ENCODE assay signal across 11 cellular contexts in genomic region chr3:52684184-52684583, GRCh38. TPM values are rescaled to one million over a fixed set of nuclear protein-coding genes. Genes with fewer than 3 reads are reported as not detected.
DNase-seq lines count a peak whose midpoint lies in the region; ATAC-seq and TF ChIP-seq lines count a peak whose summit lies in the region.
"Had no signal": no experiment of that assay in that cellular context is flagged by ENCODE, and none has a peak within 500 bp of the region (broad histone marks: within the 10 kb centered on the region; RNA-seq: fewer than 3 reads in every experiment).

No MANE protein-coding gene starts in this region.

- H3K36me3 Mint-ChIP-seq in activated naive CD8-positive, alpha-beta T cell treated with anti-CD3 and anti-CD28 coated beads, Interleukin-2, amount 50 U/mL, for 24 hours (ENCODE audit: low read depth), result peaks cover 46% of the 10 kb centered on the region

- H3K36me3 ChIP-seq in heart right ventricle (peaks cover 0 to 51% (median 21%) of the 10 kb centered on the region in 9 donors), mesodermal cell (ENCODE audit: control insufficient read depth, insufficient read depth, low read length) (peaks cover 53% of the 10 kb centered on the region)

- H3K9me3 Mint-ChIP-seq in activated naive CD8-positive, alpha-beta T cell treated with anti-CD3 and anti-CD28 coated beads, Interleukin-2, amount 50 U/mL, for 24 hours, result no peaks in the 10 kb centered on the region

- ATAC-seq in heart right ventricle, result no peak
- no peak for ATAC-seq in left cardiac atrium
- ATAC-seq in activated naive CD8-positive, alpha-beta T cell treated with anti-CD3 and anti-CD28 coated beads, Interleukin-2, amount 50 U/mL, for 24 hours, result no peak
- no peak for ATAC-seq in HG02885 (IDR thresholded peaks at IDR 0.05; ENCODE audit: poor library complexity, unreplicated experiment)
- no peak for ATAC-seq in HG02938 (IDR thresholded peaks at IDR 0.05; ENCODE audit: unreplicated experiment)

- H3K27ac Mint-ChIP-seq in activated naive CD8-positive, alpha-beta T cell treated with anti-CD3 and anti-CD28 coated beads, Interleukin-2, amount 50 U/mL, for 24 hours, result peak overlapping the region; percentile 90

- 61 to 62% methylated on average over 5 of the region's 5 CpGs for WGBS in heart right ventricle, 2 donors
- no CpG with 5 or more reads among the region's 5 CpGs for WGBS in mesodermal cell (ENCODE audit: insufficient coverage in 2 of 2), 2 experiments

- H3K27me3 Mint-ChIP-seq in activated naive CD8-positive, alpha-beta T cell treated with anti-CD3 and anti-CD28 coated beads, Interleukin-2, amount 50 U/mL, for 24 hours, result no peaks in the 10 kb centered on the region

- H3K4me1 ChIP-seq in heart right ventricle, result peaks cover 0 to 73% (median 64%) of the 10 kb centered on the region in 9 donors
- peaks cover 5% of the 10 kb centered on the region for H3K4me1 ChIP-seq in mesodermal cell (ENCODE audit: control insufficient read depth, insufficient read depth, low read length, poor library complexity, severe bottlenecking)

- no peak for TF ChIP-seq CTCF in heart right ventricle (IDR thresholded peaks at IDR 0.05)

- H3K4me1 Mint-ChIP-seq in activated naive CD8-positive, alpha-beta T cell treated with anti-CD3 and anti-CD28 coated beads, Interleukin-2, amount 50 U/mL, for 24 hours, result peaks cover 81% of the 10 kb centered on the region

- H3K4me3 ChIP-seq in heart right ventricle, result peak overlapping the region in 6 of 10 donors; percentile 66 to 95 (median 78)
- peak overlapping the region; percentile 90 for H3K4me3 ChIP-seq in mesodermal cell (ENCODE audit: extremely low read depth, insufficient read depth, low read length, poor library complexity, severe bottlenecking)

- no peak for DNase-seq in heart right ventricle
- no peak for DNase-seq in left cardiac atrium
- no peak for DNase-seq in activated naive CD8-positive, alpha-beta T cell treated with anti-CD3 and anti-CD28 coated beads, Interleukin-2, amount 50 U/mL, for 24 hours
- no peak for DNase-seq in NCI-H2171 (lab: John Stamatoyannopoulos, UW)
- no peak for DNase-seq in DMS 273 (lab: John Stamatoyannopoulos, UW; ENCODE audit: unreplicated experiment)
- DNase-seq: activated CD4-positive, alpha-beta T cell treated with anti-CD3 and anti-CD28 coated beads, Interleukin-2, amount 50 U/mL, for 48 hours; NCI-H226; nucleus accumbens had no signal

- peak overlapping the region; percentile 87 for H3K4me3 Mint-ChIP-seq in activated naive CD8-positive, alpha-beta T cell treated with anti-CD3 and anti-CD28 coated beads, Interleukin-2, amount 50 U/mL, for 24 hours

- H3K27ac ChIP-seq in heart right ventricle (peak overlapping the region in 5 of 10 donors; percentile 93 to 99 (median 98)), mesodermal cell (ENCODE audit: low read depth, low read length, severe bottlenecking) (no peak overlapping the region)

- H3K9me3 ChIP-seq in heart right ventricle (no peaks in the 10 kb centered on the region), mesodermal cell (ENCODE audit: control insufficient read depth, low read length) (no peaks in the 10 kb centered on the region)

- intact Hi-C loops in heart right ventricle (cut with DNase I), result loop anchor here in 6 of 10 donors (10.0 kb wide), 3 partner anchors 209 to 229 kb away; partner anchors contain the start of genes NISCH (in 3 of the 6) and TNNC1 (in 3 of the 6)
- intact Hi-C loops in left cardiac atrium (cut with DNase I), result loop anchor here (2.0 to 10.0 kb wide), 3 partner anchors 21 to 229 kb away; partner anchors contain the start of genes GLT8D1 (in 1 of the 2), NISCH (in 1 of the 2) and TNNC1 (in 1 of the 2)

- H3K27me3 ChIP-seq in heart right ventricle, result no peaks in the 10 kb centered on the region

RNA-seq across cellular contexts. Expression of gene PBRM1, which starts 1.5 kb away (rescaled TPM):
- total RNA-seq in heart right ventricle (10 to 100 TPM; 41.6 to 63.9 (median 51.7) TPM), left cardiac atrium (10 to 100 TPM; 50.7 to 54.4 TPM)
- polyA plus RNA-seq in heart right ventricle, result 1 to 10 TPM; 6.0 to 8.0 TPM
- polyA plus RNA-seq in mesodermal cell (2013, experiment 1 of 2), result 43.9 TPM
- polyA plus RNA-seq in mesodermal cell (2013, experiment 2 of 2), result 46.1 TPM

RNA-seq across cellular contexts. Expression of gene GNL3, which starts 1.6 kb away (rescaled TPM):
- total RNA-seq in heart right ventricle, result 10 to 100 TPM; 20.6 to 45.1 (median 25.7) TPM
- polyA plus RNA-seq in heart right ventricle, result 10 to 100 TPM; 39.4 to 60.4 TPM
- total RNA-seq in left cardiac atrium, result 10 to 100 TPM; 30.2 to 61.2 TPM
- polyA plus RNA-seq in mesodermal cell (2013, experiment 1 of 2), result 115 TPM
- polyA plus RNA-seq in mesodermal cell (2013, experiment 2 of 2), result 103 TPM

RNA-seq across cellular contexts. Expression of gene GLT8D1, which starts 21.4 kb away (rescaled TPM):
- total RNA-seq in heart right ventricle (10 to 100 TPM; 23.0 to 31.9 (median 28.4) TPM), left cardiac atrium (10 to 100 TPM; 31.3 to 37.6 TPM)
- polyA plus RNA-seq in heart right ventricle, result 10 to 100 TPM; 30.1 to 37.9 TPM
- polyA plus RNA-seq in mesodermal cell (2013, experiment 1 of 2), result 100 TPM
- 97.5 TPM for polyA plus RNA-seq in mesodermal cell (2013, experiment 2 of 2)

RNA-seq across cellular contexts. Expression of gene SPCS1, which starts 21.7 kb away (rescaled TPM):
- total RNA-seq in heart right ventricle (10 to 100 TPM; 74.3 to 97.6 (median 82.2) TPM), left cardiac atrium (10 to 100 TPM; 72.1 to 88.1 TPM)
- polyA plus RNA-seq in heart right ventricle, result 100 to 1,000 TPM in 1 of 2 donors, 10 to 100 TPM in 1; 21.7 to 122 TPM
- polyA plus RNA-seq in mesodermal cell (2013, experiment 1 of 2), result 161 TPM
- 165 TPM for polyA plus RNA-seq in mesodermal cell (2013, experiment 2 of 2)
